9 cellular contexts compared by ENCODE assay signal in the genomic region with DNA sequence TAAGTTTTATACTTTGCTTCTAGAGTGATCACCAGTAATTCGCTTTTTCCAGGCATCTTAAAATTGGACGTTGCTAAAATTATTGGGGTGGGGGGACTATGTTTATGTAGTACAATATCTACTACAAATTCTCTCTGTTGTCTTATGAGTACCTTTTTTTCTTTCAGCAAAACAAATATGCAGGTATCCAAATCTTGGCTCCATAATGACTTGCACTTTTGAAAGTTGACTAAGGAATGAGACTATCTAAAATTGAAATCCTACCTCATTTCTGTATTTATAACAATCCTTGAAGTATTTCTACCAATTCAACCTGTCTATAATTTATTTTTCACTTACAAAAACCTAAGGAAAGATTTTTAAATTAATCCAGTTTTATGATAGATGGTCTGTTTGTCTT. TPM values are rescaled to one million over a fixed set of nuclear protein-coding genes. Genes with fewer than 3 reads are reported as not detected.
DNase-seq lines count a peak whose midpoint lies in the region; ATAC-seq, FAIRE-seq and TF ChIP-seq lines count a peak whose summit lies in the region.
"Had no signal": no experiment of that assay in that cellular context is flagged by ENCODE, and none has a peak within 500 bp of the region (broad histone marks: within the 10 kb centered on the region; RNA-seq: fewer than 3 reads in every experiment).

No MANE protein-coding gene starts in this region.

- H3K36me3 ChIP-seq in BE2C (peaks cover 30% of the 10 kb centered on the region), adipocyte (ENCODE audit: control insufficient read depth, insufficient read depth, low read length, severe bottlenecking) (peaks cover 8% of the 10 kb centered on the region), muscle layer of duodenum (ENCODE audit: control insufficient read depth in 1 of 2, insufficient read depth in 2 of 2, low read length in 2 of 2) (no peaks in the 10 kb centered on the region)

- peak overlapping the region; percentile 82 for H3K27ac Mint-ChIP-seq in HFFc6

- H3K36me3 Mint-ChIP-seq in HFFc6 (ENCODE audit: low read depth) = peaks cover 44% of the 10 kb centered on the region

- no peak for TF ChIP-seq POLR2A in GM12891 (IDR thresholded peaks at IDR 0.05; ENCODE audit: low read depth, low read length)

- peaks cover 18% of the 10 kb centered on the region for H3K4me1 ChIP-seq in BE2C
- H3K4me1 ChIP-seq in adipocyte (ENCODE audit: control insufficient read depth, insufficient read depth, low read length) = peaks cover 49% of the 10 kb centered on the region
- H3K4me1 ChIP-seq in muscle layer of duodenum (ENCODE audit: control insufficient read depth in 1 of 2, insufficient read depth in 2 of 2, low read length in 2 of 2) = peaks cover 20 to 41% of the 10 kb centered on the region in 2 donors

- no peak for ATAC-seq in HG02870 (IDR thresholded peaks at IDR 0.05; ENCODE audit: unreplicated experiment)

- no peaks in the 10 kb centered on the region for H3K27me3 ChIP-seq in BE2C
- no peaks in the 10 kb centered on the region for H3K27me3 ChIP-seq in adipocyte (replicated peaks; ENCODE audit: control insufficient read depth, insufficient read depth, low read length)
- H3K27me3 ChIP-seq in muscle layer of duodenum (ENCODE audit: low read depth, low read length) = no peaks in the 10 kb centered on the region
- H3K27me3 ChIP-seq: testis had no signal

- no peaks in the 10 kb centered on the region; the same call in 1 of the 2 replicates for H3K27me3 Mint-ChIP-seq in HFFc6 (ENCODE audit: insufficient read depth)

- TF ChIP-seq CTCF in BE2C (IDR thresholded peaks at IDR 0.05; ENCODE audit: low read depth, low read length) (no peak), HFFc6 (IDR thresholded peaks at IDR 0.05) (no peak)

- no peaks in the 10 kb centered on the region for H3K9me3 Mint-ChIP-seq in HFFc6

- H3K4me3 ChIP-seq in BE2C (ENCODE audit: low read depth, low read length) (peak overlapping the region; percentile 96), adipocyte (ENCODE audit: low read length) (peak overlapping the region; percentile 96), muscle layer of duodenum (ENCODE audit: low read depth in 1 of 2, low read length in 2 of 2) (no peak overlapping the region)
- H3K4me3 ChIP-seq: testis had no signal

- peak overlapping the region; percentile 51 for H3K27ac ChIP-seq in muscle layer of duodenum (ENCODE audit: low read length)

- H3K4me3 Mint-ChIP-seq in HFFc6 = peak overlapping the region; percentile 97

- FAIRE-seq in GM12891 (lab: Jason Lieb, UNC) = no peak

- H3K4me1 Mint-ChIP-seq in HFFc6 (ENCODE audit: low read depth) = peaks cover 72% of the 10 kb centered on the region

- H3K9me3 ChIP-seq in BE2C = no peaks in the 10 kb centered on the region
- H3K9me3 ChIP-seq in adipocyte (ENCODE audit: control insufficient read depth, low read length) = no peaks in the 10 kb centered on the region
- no peaks in the 10 kb centered on the region for H3K9me3 ChIP-seq in muscle layer of duodenum (ENCODE audit: control insufficient read depth in 1 of 2, low read length in 2 of 2)
- H3K9me3 ChIP-seq: testis had no signal

- DNase-seq in BE2C (no peak), HFFc6 (no peak), adipocyte (ENCODE audit: low read depth) (no peak), GM12891 (ENCODE audit: insufficient read length, low spot score) (no peak)
- DNase-seq in stimulated activated CD4-positive, alpha-beta T cell treated with anti-CD3 and anti-CD28 coated beads, Interleukin-2, amount 100 ng/mL, for 24 hours = no peak
- no peak for DNase-seq in stimulated activated CD4-positive, alpha-beta T cell treated with anti-CD3 and anti-CD28 coated beads, Interleukin-4, amount 100 ng/mL, for 4 hours
- DNase-seq: testis had no signal

- H3K9ac ChIP-seq in adipocyte (ENCODE audit: low read length) = peak overlapping the region; percentile 98

TF ChIP-seq in GM12891, 5 proteins besides CTCF, POLR2A, EP300 and RAD21:
- no peak for TF ChIP-seq POU2F2 (IDR thresholded peaks at IDR 0.05; ENCODE audit: low read depth, low read length)
- TF ChIP-seq SPI1 (IDR thresholded peaks at IDR 0.05; ENCODE audit: low read depth, low read length) = no peak

RNA-seq across cellular contexts. Expression of a gene that starts 2.4 kb away (rescaled TPM):
- 459 TPM for polyA plus RNA-seq in BE2C (2012; ENCODE audit: insufficient read depth, insufficient read length, low read depth)
- total RNA-seq in HFFc6 (2021; fragmentation: NEBNext Ultra II Directional; extraction: Animal tissue kit (Norgen Biotek cat#: 25700)) = 100 to 1,000 TPM; 364 to 643 (median 408) TPM
- polyA plus RNA-seq in GM12891 (2012; ENCODE audit: low read depth, missing spikeins) = 67.4 TPM

Comparison
In these comparisons a context has a peak if more than half of its experiments do, and no peak if none do; other contexts are left out.
1. H3K4me3 ChIP-seq: peak in BE2C (single experiment) and adipocyte (single experiment); none in muscle layer of duodenum (0 of 2).